In the genomic region with DNA sequence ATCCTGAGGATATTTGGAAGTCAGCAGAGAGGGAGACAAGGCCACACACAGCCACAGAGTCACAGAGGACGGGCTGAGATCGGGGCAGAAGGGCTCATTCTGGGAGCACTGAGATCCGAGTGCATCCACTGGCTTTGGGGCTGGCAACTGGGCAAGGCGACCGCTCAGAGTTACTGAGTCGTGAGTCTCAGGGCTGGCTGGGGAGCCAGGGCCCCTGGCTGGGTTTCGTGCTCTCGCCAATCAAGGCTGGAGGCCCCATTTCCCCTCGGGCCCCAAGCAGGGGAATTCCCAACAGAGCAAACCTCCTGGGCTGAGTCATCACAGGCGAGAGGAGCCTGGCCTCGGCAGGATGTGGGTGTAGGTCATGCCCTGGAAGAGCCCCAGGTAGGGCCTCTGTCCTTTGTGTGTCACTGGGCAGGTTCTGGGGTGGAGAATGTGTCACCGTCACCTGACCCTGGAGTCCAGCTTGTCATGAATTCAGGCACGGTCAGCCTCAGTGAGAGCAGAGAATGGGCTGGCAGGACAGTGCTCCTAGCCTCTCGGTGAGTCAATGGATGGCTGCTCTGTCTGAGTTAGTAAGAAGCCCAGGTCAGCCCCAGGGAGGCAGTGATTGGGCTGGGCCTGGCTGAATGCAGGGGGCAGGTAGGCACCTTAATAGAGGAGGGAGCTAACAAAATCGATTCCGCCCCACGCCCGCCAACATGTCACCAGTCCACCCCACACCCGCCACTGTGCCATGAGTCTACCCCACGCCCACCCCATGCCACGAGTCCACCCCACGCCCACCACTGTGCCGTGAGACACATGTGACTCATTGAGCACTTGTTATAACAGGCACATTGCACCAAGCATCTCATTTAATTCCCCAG, we compare ENCODE assay signal across 8 cellular contexts. TPM values are rescaled to one million over a fixed set of nuclear protein-coding genes. Genes with fewer than 3 reads are reported as not detected.
DNase-seq lines count a peak whose midpoint lies in the region; ATAC-seq and TF ChIP-seq lines count a peak whose summit lies in the region.

No MANE protein-coding gene starts in this region.

- POLR2A ChIA-PET in BJ (lab: Charles Lee): no interaction called here

- peaks cover 11% of the 10 kb centered on the region for H3K4me1 ChIP-seq in adipocyte (ENCODE audit: control insufficient read depth, insufficient read depth, low read length)

- H3K27me3 ChIP-seq in BJ (ENCODE audit: control insufficient read depth, insufficient read depth, low read length) (no peaks in the 10 kb centered on the region), adipocyte (replicated peaks; ENCODE audit: control insufficient read depth, insufficient read depth, low read length) (peaks cover 9% of the 10 kb centered on the region)

- no peak overlapping the region for H3K4me3 ChIP-seq in BJ (ENCODE audit: low read depth, low read length)
- no peak overlapping the region for H3K4me3 ChIP-seq in adipocyte (ENCODE audit: low read length)

- H3K36me3 ChIP-seq in BJ (ENCODE audit: control insufficient read depth, insufficient read depth, low read length) (no peaks in the 10 kb centered on the region), adipocyte (ENCODE audit: control insufficient read depth, insufficient read depth, low read length, severe bottlenecking) (no peaks in the 10 kb centered on the region)

- peak; percentile 73 for ATAC-seq in GM19397 (IDR thresholded peaks at IDR 0.05; ENCODE audit: unreplicated experiment)
- ATAC-seq in HG03457 (IDR thresholded peaks at IDR 0.05; ENCODE audit: unreplicated experiment): peak; percentile 65

- CTCF ChIA-PET in BJ (lab: Yijun Ruan, JAX): interaction anchor here (1.0 to 2.1 kb wide), 4 partner anchors 20 to 180 kb away, joined by 3 to 16 read pairs (median 4); no protein-coding TSS in a partner anchor

- DNase-seq in BJ (ENCODE audit: low read depth) (peak; percentile 72), SW 1271 (lab: John Stamatoyannopoulos, UW) (peak; percentile 96 to 97), adipocyte (ENCODE audit: low read depth) (peak; percentile 92), islet precursor cell (peak; percentile 99), inferior parietal cortex (ENCODE audit: extremely low spot score) (no peak)
- DNase-seq in stimulated activated CD4-positive, alpha-beta T cell treated with anti-CD3 and anti-CD28 coated beads, TNF-alpha, amount 100 ng/mL, for 24 hours (ENCODE audit: low read depth in 3 of 3): peak; percentile 82 to 95 (median 91)

- H3K9ac ChIP-seq in adipocyte (ENCODE audit: low read length): no peak overlapping the region

- no peaks in the 10 kb centered on the region for H3K9me3 ChIP-seq in adipocyte (ENCODE audit: control insufficient read depth, low read length)

- TF ChIP-seq CTCF in BJ (IDR thresholded peaks at IDR 0.05; ENCODE audit: insufficient read depth, low read depth, low read length): no peak

RNA-seq across cellular contexts. Expression of a gene that starts 16.9 kb away (rescaled TPM):
- 0.06 TPM in 2 replicates for polyA plus RNA-seq in BJ (2011; rRNA removed)
- 0.10 TPM in 1 of 2 replicates, not detected in the other for polyA minus RNA-seq in BJ (2011; rRNA and poly(A)+ RNA removed)

RNA-seq across cellular contexts. Expression of a gene that starts 32.3 kb away (rescaled TPM):
- not detected in 2 replicates for polyA plus RNA-seq in BJ (2011; rRNA removed)
- not detected in 2 replicates for polyA minus RNA-seq in BJ (2011; rRNA and poly(A)+ RNA removed)

RNA-seq across cellular contexts. Expression of a gene that starts 37.6 kb away (rescaled TPM):
- polyA plus RNA-seq in BJ (2011; rRNA removed): not detected in 2 replicates
- not detected in 2 replicates for polyA minus RNA-seq in BJ (2011; rRNA and poly(A)+ RNA removed)
